In the genomic region with DNA sequence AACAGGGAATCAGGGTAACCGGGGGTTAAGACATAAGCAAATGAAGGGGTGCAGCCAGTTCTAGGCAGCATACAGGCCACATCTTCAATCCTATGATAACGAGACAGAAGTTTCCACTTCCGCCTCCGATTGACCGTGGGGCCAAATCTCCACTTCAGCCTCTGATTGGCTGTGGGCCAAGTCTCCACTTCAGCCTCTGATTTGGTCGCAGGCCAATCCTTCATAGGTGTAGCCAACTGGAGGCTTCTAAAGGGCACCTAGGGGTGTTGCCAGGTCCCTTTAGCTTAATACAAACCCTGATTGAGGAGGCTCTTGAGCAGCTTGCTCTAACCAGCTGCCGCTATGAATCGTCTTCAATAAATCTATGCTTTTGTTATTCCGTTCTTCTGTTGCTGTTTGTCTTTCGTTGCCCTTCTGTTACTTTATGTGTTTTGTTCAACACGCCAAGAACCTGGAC, we compare ENCODE assay signal across 9 cellular contexts.
DNase-seq lines count a peak whose midpoint lies in the region; ATAC-seq and TF ChIP-seq lines count a peak whose summit lies in the region.
"Had no signal": no experiment of that assay in that cellular context is flagged by ENCODE, and none has a peak within 500 bp of the region (broad histone marks: within the 10 kb centered on the region; RNA-seq: fewer than 3 reads in every experiment).

No MANE protein-coding gene starts in this region.

- no peak overlapping the region for H3K4me3 ChIP-seq in tibial artery
- H3K4me3 ChIP-seq: skin epidermis had no signal

- ATAC-seq in HG03565 (IDR thresholded peaks at IDR 0.05; ENCODE audit: unreplicated experiment) (peak; percentile 64), GM21737 (IDR thresholded peaks at IDR 0.05; ENCODE audit: unreplicated experiment) (no peak)

- TF ChIP-seq POLR2A in GM15510 (IDR thresholded peaks at IDR 0.05; ENCODE audit: borderline replicate concordance, extremely low read depth, insufficient read length) (peak; percentile 28), Raji (IDR thresholded peaks at IDR 0.05; ENCODE audit: insufficient read depth, low read depth, low read length) (peak; percentile 66)

- H3K36me3 ChIP-seq in tibial artery: peaks cover 0 to 11% (median 0%) of the 10 kb centered on the region in 3 donors

- no peaks in the 10 kb centered on the region for H3K9me3 ChIP-seq in tibial artery

- no peak overlapping the region for H3K27ac ChIP-seq in tibial artery
- H3K27ac ChIP-seq: skin epidermis had no signal

- intact Hi-C loops in tibial artery (cut with DNase I; ENCODE audit: low total_unique reads): no loop called here

- peaks cover 0 to 18% (median 13%) of the 10 kb centered on the region in 4 donors for H3K4me1 ChIP-seq in tibial artery

- DNase-seq in iPS-NIHi7 (ENCODE audit: extremely low spot score) (peak; percentile 70), tibial artery (no peak), COLO829 (ENCODE audit: low spot score) (no peak), LoVo (ENCODE audit: low spot score) (no peak)

- H3K27me3 ChIP-seq in tibial artery: no peaks in the 10 kb centered on the region

- TF ChIP-seq CTCF in tibial artery (IDR thresholded peaks at IDR 0.05): no peak
